Comparison of ENCODE assay signal across 19 cellular contexts in genomic region chr21:34962586-34963222, GRCh38.
A peak's percentile ranks its signal among the peaks of the same experiment; 100 is the strongest.
DNase-seq lines count a peak whose midpoint lies in the region; TF ChIP-seq lines count a peak whose summit lies in the region.
"Had no signal": no experiment of that assay in that cellular context is flagged by ENCODE, and none has a peak within 500 bp of the region (broad histone marks: within the 10 kb centered on the region; RNA-seq: fewer than 3 reads in every experiment).

No MANE protein-coding gene starts in this region.

- no peak for TF ChIP-seq POLR2A in ovary (IDR thresholded peaks at IDR 0.05)

- no peak overlapping the region for H3K27ac ChIP-seq in ovary
- H3K27ac ChIP-seq: coronary artery, epithelial cell of prostate, gastrocnemius medialis, thyroid gland had no signal

- peaks cover 3% of the 10 kb centered on the region for H3K27me3 ChIP-seq in ovary
- H3K27me3 ChIP-seq: gastrocnemius medialis, thyroid gland had no signal

- peak overlapping the region; percentile 43 for H3K4me3 Mint-ChIP-seq in activated CD4-positive, alpha-beta memory T cell treated with anti-CD3 and anti-CD28 coated beads for 36 hours
- H3K4me3 Mint-ChIP-seq in progenitor cell of endocrine pancreas (ENCODE audit: low read depth) = no peak overlapping the region

- peaks cover 2% of the 10 kb centered on the region for H3K4me1 ChIP-seq in ovary (ENCODE audit: insufficient read depth)
- H3K4me1 ChIP-seq: gastrocnemius medialis, thyroid gland had no signal

- no peaks in the 10 kb centered on the region for H3K27me3 Mint-ChIP-seq in activated CD4-positive, alpha-beta memory T cell treated with anti-CD3 and anti-CD28 coated beads for 36 hours
- peaks cover 28% of the 10 kb centered on the region for H3K27me3 Mint-ChIP-seq in progenitor cell of endocrine pancreas

- H3K9me3 Mint-ChIP-seq in activated CD4-positive, alpha-beta memory T cell treated with anti-CD3 and anti-CD28 coated beads for 36 hours = no peaks in the 10 kb centered on the region
- no peaks in the 10 kb centered on the region for H3K9me3 Mint-ChIP-seq in progenitor cell of endocrine pancreas (ENCODE audit: low read depth)

- CTCF ChIA-PET in activated CD4-positive, alpha-beta memory T cell treated with anti-CD3 and anti-CD28 coated beads for 36 hours (lab: Charles Lee) = interaction anchor here (0.9 kb wide), 1 partner anchor 9 kb away, joined by 3 read pairs; no protein-coding TSS in a partner anchor

- H3K9me3 ChIP-seq in ovary = peaks cover 0 to under 1% of the 10 kb centered on the region in 2 donors
- H3K9me3 ChIP-seq: gastrocnemius medialis, thyroid gland had no signal

- H3K4me1 Mint-ChIP-seq in activated CD4-positive, alpha-beta memory T cell treated with anti-CD3 and anti-CD28 coated beads for 36 hours (ENCODE audit: low read depth) = peaks cover 80% of the 10 kb centered on the region
- H3K4me1 Mint-ChIP-seq in progenitor cell of endocrine pancreas (ENCODE audit: low read depth) = peaks cover 3% of the 10 kb centered on the region

- H3K4me3 ChIP-seq in ovary = no peak overlapping the region
- H3K4me3 ChIP-seq: coronary artery, gastrocnemius medialis, thyroid gland had no signal

- H3K36me3 Mint-ChIP-seq in activated CD4-positive, alpha-beta memory T cell treated with anti-CD3 and anti-CD28 coated beads for 36 hours = peaks cover 3% of the 10 kb centered on the region
- no peaks in the 10 kb centered on the region for H3K36me3 Mint-ChIP-seq in progenitor cell of endocrine pancreas (ENCODE audit: insufficient read depth)

- peak overlapping the region; percentile 90 for H3K27ac Mint-ChIP-seq in activated CD4-positive, alpha-beta memory T cell treated with anti-CD3 and anti-CD28 coated beads for 36 hours
- H3K27ac Mint-ChIP-seq in progenitor cell of endocrine pancreas = no peak overlapping the region

- POLR2A ChIA-PET in activated CD4-positive, alpha-beta memory T cell treated with anti-CD3 and anti-CD28 coated beads for 36 hours (lab: Charles Lee) = interaction anchor here (0.7 to 1.4 kb wide), 7 partner anchors 11 to 74 kb away, joined by 3 to 6 read pairs (median 4); no protein-coding TSS in a partner anchor

- intact Hi-C loops in activated CD4-positive, alpha-beta memory T cell treated with anti-CD3 and anti-CD28 coated beads for 36 hours (cut with micrococcal nuclease) = no loop called here
- intact Hi-C loops in ovary (cut with DNase I) = no loop called here

- H3K36me3 ChIP-seq in ovary = no peaks in the 10 kb centered on the region
- H3K36me3 ChIP-seq: gastrocnemius medialis, thyroid gland had no signal

- peak; percentile 21 for DNase-seq in stimulated activated naive CD4-positive, alpha-beta T cell treated with Interleukin-2 at 50 U/mL for 16 hours (lab: John Stamatoyannopoulos, UW)
- DNase-seq in stimulated activated naive CD4-positive, alpha-beta T cell (lab: John Stamatoyannopoulos, UW) = no peak
- DNase-seq in activated CD4-positive, alpha-beta memory T cell treated with anti-CD3 and anti-CD28 coated beads for 36 hours = peak; percentile 65
- DNase-seq in fibroblast of gingiva (ENCODE audit: low read depth) (peak; percentile 28), KG1 (lab: John Stamatoyannopoulos, UW) (no peak), progenitor cell of endocrine pancreas (ENCODE audit: low spot score, unreplicated experiment) (no peak), NCI-H748 (lab: John Stamatoyannopoulos, UW; ENCODE audit: unreplicated experiment) (no peak), ovary (no peak)
- DNase-seq: activated effector memory CD4-positive, alpha-beta T cell treated with Interleukin-2 at 50 U/mL for 16 hours; DMS 273 treated with DMSO at 0.1 percent for 48 hours; gastrocnemius medialis; left cardiac atrium; NCI-H526 treated with DMSO at 0.1 percent for 48 hours; nucleus accumbens; right cardiac atrium; T-helper 9 cell; thyroid gland had no signal

- 65 to 83% (median 80%) methylated on average over 16 of the region's 16 CpGs for WGBS in ovary, 3 donors

- no peak for TF ChIP-seq CTCF in progenitor cell of endocrine pancreas (IDR thresholded peaks at IDR 0.05; ENCODE audit: unreplicated experiment)
- TF ChIP-seq CTCF in ovary (IDR thresholded peaks at IDR 0.05) = no peak

- no peak for TF ChIP-seq EP300 in ovary (IDR thresholded peaks at IDR 0.05)

Comparison
In these comparisons a context has a peak if more than half of its experiments do, and no peak if none do; other contexts are left out.
1. DNase-seq: peak in stimulated activated naive CD4-positive, alpha-beta T cell treated with Interleukin-2 at 50 U/mL for 16 hours (single experiment), activated CD4-positive, alpha-beta memory T cell treated with anti-CD3 and anti-CD28 coated beads for 36 hours (single experiment) and fibroblast of gingiva (single experiment); none in stimulated activated naive CD4-positive, alpha-beta T cell (0 of 6), KG1 (single experiment), progenitor cell of endocrine pancreas (single experiment), NCI-H748 (single experiment) and ovary (0 of 5).